ENCODE assay signal across 19 cellular contexts in the genomic region with DNA sequence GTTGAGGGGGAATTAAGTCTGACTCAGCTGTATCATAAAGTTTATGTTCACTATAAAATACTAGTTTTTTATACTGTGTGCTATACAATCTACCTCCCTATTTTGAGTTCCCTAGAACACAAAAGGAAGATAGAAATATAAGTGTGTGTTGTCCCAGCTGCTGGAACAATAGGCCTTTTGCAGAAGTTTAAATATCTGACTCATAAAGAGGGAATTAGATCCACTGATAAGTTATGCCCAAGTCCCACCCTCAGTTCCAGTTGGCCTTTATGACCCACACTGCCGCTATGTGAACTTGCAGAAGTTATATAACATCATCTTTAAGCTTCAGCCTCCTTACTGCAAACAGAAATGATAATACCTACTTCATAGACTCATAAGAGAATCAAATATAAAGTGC.
DNase-seq lines count a peak whose midpoint lies in the region; ATAC-seq, FAIRE-seq and TF ChIP-seq lines count a peak whose summit lies in the region.
"Had no signal": no experiment of that assay in that cellular context is flagged by ENCODE, and none has a peak within 500 bp of the region (broad histone marks: within the 10 kb centered on the region; RNA-seq: fewer than 3 reads in every experiment).

No MANE protein-coding gene starts in this region.

- no peak overlapping the region for H2AFZ ChIP-seq in HCT116 (ENCODE audit: low read depth, low read length, poor library complexity, severe bottlenecking)

- no peak for TF ChIP-seq RAD21 in HCT116 (IDR thresholded peaks at IDR 0.05; ENCODE audit: low read depth)

- no peak overlapping the region for H3K27ac ChIP-seq in HCT116 (ENCODE audit: low read depth, low read length)
- H3K27ac ChIP-seq in SJSA1, result peak overlapping the region; percentile 13
- H3K27ac ChIP-seq in coronary artery, result no peak overlapping the region
- no peak overlapping the region for H3K27ac ChIP-seq in esophagus squamous epithelium
- H3K27ac ChIP-seq: gastrocnemius medialis had no signal

- DNase-seq in HCT116 (ENCODE audit: low read depth, low spot score) (peak; percentile 1), SJSA1 (ENCODE audit: low read depth in 1 of 2, low spot score in 2 of 2) (peak; percentile 61 to 72), fibroblast of the aortic adventitia (ENCODE audit: low read depth) (peak; percentile 70), urothelium cell line (ENCODE audit: low spot score) (peak; percentile 68), coronary artery (ENCODE audit: low spot score) (no peak), esophagus squamous epithelium (lab: John Stamatoyannopoulos, UW) (no peak)
- DNase-seq: activated CD8-positive, alpha-beta memory T cell treated with anti-CD3 and anti-CD28 coated beads for 24 hours; activated naive CD8-positive, alpha-beta T cell treated with anti-CD3 and anti-CD28 coated beads, Interleukin-2, amount 50 U/mL, for 24 hours; BE2C; cerebellar nuclear complex; gastrocnemius medialis; natural killer cell; NCI-H1694 treated with DMSO at 0.1 percent for 48 hours; NCI-H2227 treated with DMSO at 0.1 percent for 48 hours; T-helper 1 cell had no signal

- no peaks in the 10 kb centered on the region for H3K79me2 ChIP-seq in HCT116 (ENCODE audit: insufficient read depth, low read length)

- H4K20me1 ChIP-seq in HCT116 (ENCODE audit: insufficient read depth), result no peaks in the 10 kb centered on the region

- H3K36me3 ChIP-seq in HCT116 (ENCODE audit: control insufficient read depth in 1 of 2, insufficient read depth in 2 of 2, low read length in 2 of 2) (no peaks in the 10 kb centered on the region), SJSA1 (no peaks in the 10 kb centered on the region), esophagus squamous epithelium (no peaks in the 10 kb centered on the region)
- H3K36me3 ChIP-seq: BE2C, gastrocnemius medialis had no signal

- TF ChIP-seq CTCF in HCT116 (IDR thresholded peaks at IDR 0.05 in 2 of 3, conservative IDR thresholded peaks at IDR 0.05 in 1 of 3; ENCODE audit: borderline replicate concordance in 1 of 3, insufficient read depth in 1 of 3, low read depth in 2 of 3, low read length in 2 of 3) (no peak), fibroblast of the aortic adventitia (IDR thresholded peaks at IDR 0.05; ENCODE audit: insufficient read depth, low read length) (no peak), coronary artery (IDR thresholded peaks at IDR 0.05) (no peak), esophagus squamous epithelium (IDR thresholded peaks at IDR 0.05) (no peak)

- H3K4me1 ChIP-seq in HCT116 (ENCODE audit: control insufficient read depth in 1 of 2, insufficient read depth in 2 of 2, low read length in 2 of 2) (peaks cover 0 to 13% of the 10 kb centered on the region in 2 experiments; a peak in 1 of 4 replicates), SJSA1 (replicated peaks) (peaks cover 37% of the 10 kb centered on the region), esophagus squamous epithelium (no peaks in the 10 kb centered on the region)
- H3K4me1 ChIP-seq: BE2C, gastrocnemius medialis had no signal

- no TSS peak for BruUV-seq in HCT116 (replicated peaks; lab: Mats Ljungman, UMichigan)

- POLR2A ChIA-PET in HCT116 (lab: Charles Lee), result no interaction called here

- H3K9me3 ChIP-seq in HCT116 (ENCODE audit: control insufficient read depth in 1 of 2, insufficient read depth in 1 of 2, low read depth in 1 of 2, low read length in 2 of 2), result no peaks in the 10 kb centered on the region
- H3K9me3 ChIP-seq in SJSA1 (replicated peaks), result no peaks in the 10 kb centered on the region
- no peaks in the 10 kb centered on the region for H3K9me3 ChIP-seq in esophagus squamous epithelium
- H3K9me3 ChIP-seq: BE2C, gastrocnemius medialis had no signal

- no peak for TF ChIP-seq POLR2A in HCT116 (IDR thresholded peaks at IDR 0.05; ENCODE audit: borderline replicate concordance, extremely low read depth, insufficient read depth, insufficient read length)
- no peak for TF ChIP-seq POLR2A in esophagus squamous epithelium (IDR thresholded peaks at IDR 0.05)

- no peaks in the 10 kb centered on the region for H3K9me2 ChIP-seq in HCT116 (ENCODE audit: insufficient read depth)

- H3K4me2 ChIP-seq in HCT116 (ENCODE audit: low read length), result no peak overlapping the region

- RAD21 ChIA-PET in HCT116 (lab: Charles Lee; ENCODE audit: low non-redundant PET in 1 of 2, low total read pairs in 2 of 2, uncharacterized antibody in 2 of 2, unreplicated experiment in 2 of 2), result no interaction called here

- H3K27me3 ChIP-seq in HCT116 (ENCODE audit: insufficient read depth, low read length), result no peaks in the 10 kb centered on the region
- H3K27me3 ChIP-seq in SJSA1 (replicated peaks), result no peaks in the 10 kb centered on the region
- no peaks in the 10 kb centered on the region for H3K27me3 ChIP-seq in esophagus squamous epithelium
- H3K27me3 ChIP-seq: BE2C had no signal

- H3K9ac ChIP-seq in HCT116 (ENCODE audit: low read length), result no peak overlapping the region

- intact Hi-C loops in HCT116 (cut with micrococcal nuclease) (no loop called here), esophagus squamous epithelium (cut with DNase I) (no loop called here)

- FAIRE-seq in urothelium cell line (lab: Jason Lieb, UNC), result peak; percentile 98
- FAIRE-seq: endometrium, H1 had no signal

- WGBS in esophagus squamous epithelium, 2 donors, result 77 to 83% methylated on average over 1 of the region's 1 CpG

- no peak for ATAC-seq in HCT116
- ATAC-seq in GM21528 (IDR thresholded peaks at IDR 0.05; ENCODE audit: low FRiP score, unreplicated experiment), result no peak
- ATAC-seq: activated naive CD8-positive, alpha-beta T cell treated with anti-CD3 and anti-CD28 coated beads, Interleukin-2, amount 50 U/mL, for 24 hours; gastrocnemius medialis; natural killer cell had no signal

- H3K4me3 ChIP-seq in HCT116 (replicated peaks in 1 of 2; ENCODE audit: low read depth in 1 of 2, low read length in 2 of 2) (no peak overlapping the region), SJSA1 (no peak overlapping the region), fibroblast of the aortic adventitia (ENCODE audit: low read depth, low read length) (no peak overlapping the region), coronary artery (no peak overlapping the region), esophagus squamous epithelium (no peak overlapping the region)
- H3K4me3 ChIP-seq: gastrocnemius medialis, lung had no signal

- CTCF ChIA-PET in HCT116 (lab: Charles Lee), result no interaction called here

TF ChIP-seq in HCT116, 20 proteins besides CTCF, POLR2A, EP300 and RAD21:
- TF ChIP-seq EGR1 (IDR thresholded peaks at IDR 0.05; ENCODE audit: low read depth), result no peak
- TF ChIP-seq CEBPB (IDR thresholded peaks at IDR 0.05; ENCODE audit: low read depth), result no peak
- TF ChIP-seq SP1 (IDR thresholded peaks at IDR 0.05; ENCODE audit: low read depth), result no peak
- no peak for TF ChIP-seq POLR2AphosphoS5 (IDR thresholded peaks at IDR 0.05; ENCODE audit: low read depth, low read length)
- no peak for TF ChIP-seq REST (IDR thresholded peaks at IDR 0.05; ENCODE audit: low read depth)
- no peak for TF ChIP-seq JUND (IDR thresholded peaks at IDR 0.05)
- no peak for TF ChIP-seq EZH2phosphoT487 (IDR thresholded peaks at IDR 0.05; ENCODE audit: borderline replicate concordance)
- TF ChIP-seq ATF3 (IDR thresholded peaks at IDR 0.05), result no peak
- no peak for TF ChIP-seq ZBTB33 (IDR thresholded peaks at IDR 0.05; ENCODE audit: extremely low read depth, insufficient replicate concordance, low read length)

Comparison
In these comparisons a context has a peak if more than half of its experiments do, and no peak if none do; other contexts are left out.
1. DNase-seq: peak in HCT116 (single experiment), SJSA1 (2 of 2), fibroblast of the aortic adventitia (single experiment) and urothelium cell line (single experiment); none in coronary artery (single experiment) and esophagus squamous epithelium (single experiment).